In the genomic region with DNA sequence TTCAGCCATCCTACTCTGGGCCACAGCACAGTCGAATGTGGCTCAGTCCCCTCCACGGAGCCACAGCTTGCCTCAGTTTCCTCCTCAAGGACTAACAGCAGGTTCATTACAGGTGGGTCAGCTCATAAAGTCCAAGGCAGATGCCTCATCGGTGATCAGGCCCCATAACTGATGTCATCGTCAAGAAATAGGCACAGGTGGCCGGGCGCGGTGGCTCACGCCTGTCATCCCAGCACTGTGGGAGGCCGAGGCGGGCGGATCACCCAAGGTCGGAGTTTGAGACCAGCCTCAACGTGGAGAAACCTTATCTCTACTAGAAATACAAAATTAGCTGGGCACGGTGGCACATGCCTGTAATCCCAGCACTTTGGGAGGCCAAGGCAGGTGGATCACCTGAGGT, we compare ENCODE assay signal across 13 cellular contexts. TPM values are rescaled to one million over a fixed set of nuclear protein-coding genes. Genes with fewer than 3 reads are reported as not detected.
DNase-seq lines count a peak whose midpoint lies in the region; TF ChIP-seq lines count a peak whose summit lies in the region.
"Had no signal": no experiment of that assay in that cellular context is flagged by ENCODE, and none has a peak within 500 bp of the region (broad histone marks: within the 10 kb centered on the region; RNA-seq: fewer than 3 reads in every experiment).

No MANE protein-coding gene starts in this region.

- no peak for TF ChIP-seq POLR2A in esophagus muscularis mucosa (IDR thresholded peaks at IDR 0.05; ENCODE audit: low read depth)

- H3K4me1 ChIP-seq in BLaER1 treated with 17β-estradiol and CSF1 and Interleukin-3, amounts not matched to agents 10 nM and 100 nM, result peaks cover 82 to 92% (median 87%) of the 10 kb centered on the region in 10 experiments
- H3K4me1 ChIP-seq in esophagus muscularis mucosa (peaks cover 87 to 92% (median 91%) of the 10 kb centered on the region in 4 donors), skeletal muscle tissue (ENCODE audit: control insufficient read depth in 3 of 3, insufficient read depth in 3 of 3, low read length in 3 of 3) (peaks cover 75 to 88% (median 80%) of the 10 kb centered on the region in 3 donors)

- H3K9ac ChIP-seq in BLaER1 treated with 17β-estradiol and CSF1 and Interleukin-3, amounts not matched to agents 10 nM and 100 nM, result peak overlapping the region in 7 of 11 experiments; percentile 60 to 95 (median 73); a peak in 13 of 22 replicates
- peak overlapping the region; percentile 36 to 99 (median 90) for H3K9ac ChIP-seq in skeletal muscle tissue (ENCODE audit: low read depth in 1 of 3, low read length in 3 of 3)

- H3K4me3 ChIP-seq in BLaER1 treated with 17β-estradiol and CSF1 and Interleukin-3, amounts not matched to agents 10 nM and 100 nM, result peak overlapping the region in 2 of 10 experiments; percentile 37 to 53; a peak in 3 of 20 replicates
- H3K4me3 ChIP-seq in esophagus muscularis mucosa, result no peak overlapping the region
- H3K4me3 ChIP-seq in skeletal muscle tissue (ENCODE audit: low read length in 3 of 3), result peak overlapping the region; percentile 48 to 79 (median 58)

- H3K27ac ChIP-seq in BLaER1 treated with 17β-estradiol and CSF1 and Interleukin-3, amounts not matched to agents 10 nM and 100 nM, result peak overlapping the region in 8 of 11 experiments; percentile 27 to 90 (median 65); a peak in 13 of 22 replicates
- H3K27ac ChIP-seq in esophagus muscularis mucosa (replicated peaks in 1 of 4) (peak overlapping the region; percentile 86 to 93 (median 88)), skeletal muscle tissue (ENCODE audit: low read depth, low read length) (peak overlapping the region; percentile 99)

- H3K9me3 ChIP-seq in BLaER1 treated with 17β-estradiol and CSF1 and Interleukin-3, amounts not matched to agents 10 nM and 100 nM (replicated peaks in 1 of 11), result no peaks in the 10 kb centered on the region
- no peaks in the 10 kb centered on the region for H3K9me3 ChIP-seq in esophagus muscularis mucosa
- H3K9me3 ChIP-seq in skeletal muscle tissue (ENCODE audit: control insufficient read depth in 3 of 3, low read length in 3 of 3), result no peaks in the 10 kb centered on the region

- peak overlapping the region; percentile 92 to 99 (median 97) for H3K4me2 ChIP-seq in BLaER1 treated with 17β-estradiol and CSF1 and Interleukin-3, amounts not matched to agents 10 nM and 100 nM

- no peaks in the 10 kb centered on the region for H3K27me3 ChIP-seq in BLaER1 treated with 17β-estradiol and CSF1 and Interleukin-3, amounts not matched to agents 10 nM and 100 nM
- H3K27me3 ChIP-seq in esophagus muscularis mucosa (no peaks in the 10 kb centered on the region), skeletal muscle tissue (ENCODE audit: control insufficient read depth in 3 of 3, insufficient read depth in 3 of 3, low read length in 3 of 3) (no peaks in the 10 kb centered on the region)

- WGBS in esophagus muscularis mucosa, result 80% methylated on average over 1 of the region's 14 CpGs

- no peak for TF ChIP-seq CTCF in esophagus muscularis mucosa (IDR thresholded peaks at IDR 0.05)

- H3K36me3 ChIP-seq in BLaER1 treated with 17β-estradiol and CSF1 and Interleukin-3, amounts not matched to agents 10 nM and 100 nM, result peaks cover 0 to 9% (median 0%) of the 10 kb centered on the region in 11 experiments; a peak in 8 of 22 replicates
- peaks cover 0 to 11% (median 0%) of the 10 kb centered on the region in 4 donors for H3K36me3 ChIP-seq in esophagus muscularis mucosa
- H3K36me3 ChIP-seq in skeletal muscle tissue (ENCODE audit: control insufficient read depth in 3 of 3, insufficient read depth in 3 of 3, low read length in 3 of 3), result peaks cover 0 to 10% (median 4%) of the 10 kb centered on the region in 3 donors

- DNase-seq in LoVo (ENCODE audit: low spot score) (peak; percentile 44), esophagus muscularis mucosa (ENCODE audit: extremely low spot score) (no peak), NCI-H748 (lab: John Stamatoyannopoulos, UW; ENCODE audit: unreplicated experiment) (no peak), dermis blood vessel endothelial cell (no peak)
- DNase-seq in stimulated activated CD4-positive, alpha-beta T cell treated with anti-CD3 and anti-CD28 coated beads, Interleukin-15, amount 100 ng/mL, for 24 hours, result no peak
- DNase-seq: activated naive CD4-positive, alpha-beta T cell treated with Interleukin-2 at 50 U/mL for 16 hours; effector CD4-positive, alpha-beta T cell; GF-D8; Kasumi-1; NCI-H446; stimulated activated naive CD8-positive, alpha-beta T cell treated with anti-CD3 and anti-CD28 coated beads, Interleukin-15, amount 100 ng/mL, for 72 hours had no signal

- TF ChIP-seq EP300 in esophagus muscularis mucosa (IDR thresholded peaks at IDR 0.05), result no peak

- H4K20me1 ChIP-seq in BLaER1 treated with 17β-estradiol and CSF1 and Interleukin-3, amounts not matched to agents 10 nM and 100 nM, result peaks cover 74 to 82% (median 79%) of the 10 kb centered on the region in 11 experiments

- intact Hi-C loops in esophagus muscularis mucosa (cut with DNase I), result no loop called here

RNA-seq across cellular contexts. Expression of a gene that starts 3.4 kb away (rescaled TPM):
- total RNA-seq in esophagus muscularis mucosa, result 10 to 100 TPM; 16.6 to 31.0 (median 24.1) TPM
- total RNA-seq in skeletal muscle tissue, result 15.7 TPM
- 40.7 and 46.4 TPM in 2 replicates for total RNA-seq in dermis blood vessel endothelial cell

RNA-seq across cellular contexts. Expression of a gene that starts 17.0 kb away (rescaled TPM):
- total RNA-seq in esophagus muscularis mucosa (10 to 100 TPM in 2 of 4 donors, 1 to 10 TPM in 2; 7.1 to 17.7 (median 12.1) TPM), skeletal muscle tissue (8.9 TPM), dermis blood vessel endothelial cell (10.0 and 14.5 TPM in 2 replicates)

RNA-seq across cellular contexts. Expression of a gene that starts 26.7 kb away (rescaled TPM):
- total RNA-seq in esophagus muscularis mucosa (10 to 100 TPM in 1 of 4 donors, 1 to 10 TPM in 3; 2.1 to 11.7 (median 4.4) TPM), skeletal muscle tissue (1.0 TPM), dermis blood vessel endothelial cell (4.3 and 6.1 TPM in 2 replicates)

RNA-seq across cellular contexts. Expression of a gene that starts 28.2 kb away (rescaled TPM):
- total RNA-seq in esophagus muscularis mucosa, result 10 to 100 TPM; 46.1 to 64.9 (median 58.7) TPM
- total RNA-seq in skeletal muscle tissue, result 55.8 TPM
- 79.6 and 94.2 TPM in 2 replicates for total RNA-seq in dermis blood vessel endothelial cell

RNA-seq across cellular contexts. Expression of a gene that starts 57.8 kb away (rescaled TPM):
- total RNA-seq in esophagus muscularis mucosa (10 to 100 TPM; 39.5 to 64.9 (median 53.1) TPM), skeletal muscle tissue (30.3 TPM), dermis blood vessel endothelial cell (90.9 and 98.3 TPM in 2 replicates)

Comparison
In these comparisons a context has a peak if more than half of its experiments do, and no peak if none do; other contexts are left out.
1. H3K4me3 ChIP-seq: peak in skeletal muscle tissue (3 of 3); none in esophagus muscularis mucosa (0 of 4).
2. Peak in every context shown above with its lines, with median percentiles within 50 percentile points of each other: H3K27ac ChIP-seq.